In the genomic region with DNA sequence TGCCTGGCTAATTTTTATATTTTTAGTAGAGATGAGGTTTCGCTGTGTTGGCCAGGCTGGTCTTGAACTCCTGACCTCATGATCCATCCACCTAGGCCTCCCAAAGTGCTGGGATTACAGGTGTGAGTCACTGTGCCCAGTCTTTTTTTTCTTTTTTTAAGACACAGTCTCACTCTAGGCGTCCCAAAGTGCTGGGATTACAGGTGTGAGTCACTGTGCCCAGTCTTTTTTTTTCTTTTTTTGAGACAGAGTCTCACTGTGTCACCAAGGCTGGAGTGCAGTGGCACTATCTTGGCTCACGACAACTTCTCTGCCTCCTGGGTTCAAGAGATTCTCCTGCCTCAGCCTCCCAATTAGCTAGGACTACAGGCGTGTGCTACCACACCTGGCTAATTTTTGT, we compare ENCODE assay signal across 2 cellular contexts. TPM values are rescaled to one million over a fixed set of nuclear protein-coding genes. Genes with fewer than 3 reads are reported as not detected.
"Had no signal": no experiment of that assay in that cellular context is flagged by ENCODE, and none has a peak within 500 bp of the region (broad histone marks: within the 10 kb centered on the region; RNA-seq: fewer than 3 reads in every experiment).

No MANE protein-coding gene starts in this region.

RNA-seq across cellular contexts. Expression of a gene that starts 37.1 kb away (rescaled TPM):
- total RNA-seq: G401 had no signal

RNA-seq across cellular contexts. Expression of a gene that starts 58.1 kb away (rescaled TPM):
- total RNA-seq: G401, GM12878 had no signal
- polyA plus RNA-seq: GM12878 had no signal
